9 cellular contexts compared by ENCODE assay signal in genomic region chr14:105968291-105968690, GRCh38.
"Had no signal": no experiment of that assay in that cellular context is flagged by ENCODE, and none has a peak within 500 bp of the region (broad histone marks: within the 10 kb centered on the region; RNA-seq: fewer than 3 reads in every experiment).

No MANE protein-coding gene starts in this region.

- H3K27ac ChIP-seq: GM23248 had no signal

- H3K4me3 Mint-ChIP-seq: GM23338, H9, HFFc6 had no signal

- H3K4me1 Mint-ChIP-seq: GM23338, H9 had no signal

- DNase-seq: GM23248, GOT3, H7, H9, HCEC 1CT, HFFc6 had no signal

- H2AFZ ChIP-seq: GM23248, GM23338 had no signal

- H3K4me1 ChIP-seq: HAP-1 had no signal

- H3K9ac ChIP-seq: GM23248 had no signal

- H3K4me2 ChIP-seq: GM23338 had no signal

- H3K27ac Mint-ChIP-seq: GM23338, H9, HFFc6 had no signal

- H3K36me3 ChIP-seq: HAP-1 had no signal

- H3K9me3 ChIP-seq: HAP-1 had no signal

- ATAC-seq: GM23338, HCT116 had no signal

- H3K4me3 ChIP-seq: GM23248, GM23338, HAP-1 had no signal
